In the genomic region with DNA sequence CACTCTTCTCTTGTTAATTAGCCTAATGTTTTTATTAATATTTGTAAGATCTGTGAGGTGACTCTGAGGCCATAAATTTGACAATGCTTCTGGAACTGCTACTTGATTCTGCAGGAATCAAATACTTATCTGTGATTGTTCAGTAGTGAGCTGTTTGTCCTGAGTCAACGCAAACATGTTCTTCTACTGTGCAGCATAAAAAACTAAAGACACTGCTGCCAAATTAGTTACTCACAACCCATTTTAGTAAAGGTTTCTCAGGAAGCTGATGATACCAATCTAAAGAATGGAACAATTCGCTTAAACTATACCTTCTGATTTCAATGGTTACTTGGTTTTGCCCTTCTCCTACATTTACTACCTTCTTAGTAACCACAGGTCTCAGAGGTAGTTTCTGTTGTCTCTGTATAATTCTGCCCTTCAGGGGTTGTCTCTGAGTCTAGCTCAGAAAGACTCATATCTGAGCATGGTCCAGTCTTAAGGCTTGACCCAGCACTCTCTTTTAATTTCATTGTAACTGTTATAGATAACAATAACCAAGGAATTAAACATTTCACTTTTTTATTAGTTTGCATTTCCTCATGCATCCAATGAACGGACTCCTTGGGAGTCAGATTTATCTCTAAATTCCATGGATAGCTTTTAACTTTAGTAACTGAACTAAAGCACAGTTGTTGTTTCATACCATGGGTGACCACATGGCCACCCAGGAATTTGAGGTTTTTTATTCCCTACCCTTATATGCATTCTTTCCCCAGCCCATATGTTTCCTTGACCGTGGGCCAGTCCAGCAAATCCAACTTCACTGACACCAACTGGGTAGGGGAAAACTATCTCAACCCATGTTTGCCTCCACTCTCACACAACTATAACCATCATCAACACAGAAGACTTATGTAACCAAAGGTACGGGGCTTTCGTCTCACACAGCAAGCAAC, we compare ENCODE assay signal across 1 cellular context.
TF ChIP-seq lines count a peak whose summit lies in the region.

No MANE protein-coding gene starts in this region.

TF ChIP-seq in GM23338, 12 proteins besides CTCF, POLR2A, EP300 and RAD21 (continued from another document):
- TF ChIP-seq, protein P1, sequence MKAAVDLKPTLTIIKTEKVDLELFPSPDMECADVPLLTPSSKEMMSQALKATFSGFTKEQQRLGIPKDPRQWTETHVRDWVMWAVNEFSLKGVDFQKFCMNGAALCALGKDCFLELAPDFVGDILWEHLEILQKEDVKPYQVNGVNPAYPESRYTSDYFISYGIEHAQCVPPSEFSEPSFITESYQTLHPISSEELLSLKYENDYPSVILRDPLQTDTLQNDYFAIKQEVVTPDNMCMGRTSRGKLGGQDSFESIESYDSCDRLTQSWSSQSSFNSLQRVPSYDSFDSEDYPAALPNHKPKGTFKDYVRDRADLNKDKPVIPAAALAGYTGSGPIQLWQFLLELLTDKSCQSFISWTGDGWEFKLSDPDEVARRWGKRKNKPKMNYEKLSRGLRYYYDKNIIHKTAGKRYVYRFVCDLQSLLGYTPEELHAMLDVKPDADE (IDR thresholded peaks at IDR 0.05) = no peak
- TF ChIP-seq NANOG (IDR thresholded peaks at IDR 0.05; ENCODE audit: borderline replicate concordance) = no peak
- no peak for TF ChIP-seq REST (IDR thresholded peaks at IDR 0.05; ENCODE audit: unreplicated experiment)
- no peak for TF ChIP-seq STAT1 (IDR thresholded peaks at IDR 0.05; ENCODE audit: unreplicated experiment)
- no peak for TF ChIP-seq EZH2 (IDR thresholded peaks at IDR 0.05; ENCODE audit: low read depth, unreplicated experiment)
- no peak for TF ChIP-seq CREB1 (CRISPR knock-in tag; IDR thresholded peaks at IDR 0.05; ENCODE audit: low read depth)
- no peak for TF ChIP-seq JUNB (IDR thresholded peaks at IDR 0.05; ENCODE audit: unreplicated experiment)
- TF ChIP-seq ZNF331 (CRISPR knock-in tag; IDR thresholded peaks at IDR 0.05; ENCODE audit: low read depth) = no peak
